Comparison of ENCODE assay signal across 8 cellular contexts in genomic region chrX:85037114-85037513, GRCh38.
"Had no signal": no experiment of that assay in that cellular context is flagged by ENCODE, and none has a peak within 500 bp of the region (broad histone marks: within the 10 kb centered on the region; RNA-seq: fewer than 3 reads in every experiment).

No MANE protein-coding gene starts in this region.

- H3K4me1 Mint-ChIP-seq: GM23338 had no signal

- ATAC-seq: GM23338, HepG2 had no signal

- DNase-seq: H9, HCEC 1CT, KBM-7 had no signal

- H3K4me3 ChIP-seq: GM23338 had no signal

- H3K27me3 Mint-ChIP-seq: IgD-negative memory B cell had no signal

- H2AFZ ChIP-seq: GM23338 had no signal

- H3K27ac Mint-ChIP-seq: GM23338, H9, IgD-negative memory B cell had no signal

- FAIRE-seq: H1, H54, HepG2 had no signal

- H3K9me3 Mint-ChIP-seq: GM23338 had no signal

- H3K4me2 ChIP-seq: GM23338 had no signal

- H3K4me3 Mint-ChIP-seq: GM23338, H9, IgD-negative memory B cell had no signal
